Comparison of ENCODE assay signal across 20 cellular contexts in the genomic region with DNA sequence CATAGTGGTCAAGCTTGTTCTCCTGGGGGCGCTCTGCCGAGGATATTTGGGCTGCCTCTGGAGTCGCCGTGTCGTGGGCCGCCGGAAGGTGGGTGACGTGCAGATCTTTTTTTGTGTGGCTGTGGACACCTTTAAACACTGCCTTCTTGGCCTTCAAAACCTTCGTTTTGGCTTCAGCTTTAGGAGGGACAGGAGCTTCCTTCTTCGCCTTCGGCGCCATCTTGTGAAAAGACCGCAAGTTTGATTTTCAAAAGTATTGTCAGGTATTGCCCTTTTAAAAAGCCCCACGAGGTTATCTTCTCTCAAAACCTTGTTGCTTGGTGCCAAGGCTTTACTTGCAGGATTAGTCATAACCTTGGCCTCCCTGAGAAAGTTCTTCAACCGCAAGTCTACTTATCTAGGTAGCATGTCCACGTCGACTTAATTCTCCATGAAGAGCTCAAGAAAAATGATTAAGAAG. TPM values are rescaled to one million over a fixed set of nuclear protein-coding genes. Genes with fewer than 3 reads are reported as not detected.
DNase-seq lines count a peak whose midpoint lies in the region; ATAC-seq, FAIRE-seq and TF ChIP-seq lines count a peak whose summit lies in the region.
"Had no signal": no experiment of that assay in that cellular context is flagged by ENCODE, and none has a peak within 500 bp of the region (broad histone marks: within the 10 kb centered on the region; RNA-seq: fewer than 3 reads in every experiment).

No MANE protein-coding gene starts in this region.

- peak; percentile 98 for FAIRE-seq in RCC 7860 (lab: Jason Lieb, UNC)
- no peak for FAIRE-seq in H1 (lab: Jason Lieb, UNC)
- FAIRE-seq: GM19239 had no signal

- TF ChIP-seq CTCF in H1 (IDR thresholded peaks at IDR 0.05; ENCODE audit: control extremely low read depth in 1 of 3, insufficient read depth in 1 of 3, low read depth in 1 of 3, low read length in 3 of 3) = no peak

- WGBS in H1 (ENCODE audit: extremely low coverage in 1 of 2, insufficient coverage in 1 of 2, insufficient read length in 1 of 2, insufficient replicate concordance in 2 of 2, low coverage in 1 of 2, low lambda C conversion rate in 2 of 2, missing lambda C conversion rate in 1 of 2), 2 experiments = 90% methylated on average over 17 of the region's 17 CpGs; no CpG with 5 or more reads in 1 of the 2 experiments
- WGBS in mesendoderm (ENCODE audit: extremely low coverage, insufficient coverage, low lambda C conversion rate) = no CpG with 5 or more reads among the region's 17 CpGs

- no peak overlapping the region for H2BK120ac ChIP-seq in H1 (replicated peaks; ENCODE audit: low read depth, low read length)
- no peak overlapping the region for H2BK120ac ChIP-seq in mesendoderm (ENCODE audit: low read depth, low read length)

- H2BK15ac ChIP-seq in H1 (ENCODE audit: low read length) = no peak overlapping the region
- H2BK15ac ChIP-seq in mesendoderm (replicated peaks; ENCODE audit: low read depth) = no peak overlapping the region

- H2AK5ac ChIP-seq in H1 (ENCODE audit: low read depth, low read length) (no peak overlapping the region), mesendoderm (ENCODE audit: low read length) (no peak overlapping the region)

- H2BK5ac ChIP-seq in H1 (ENCODE audit: low read depth, low read length) (no peak overlapping the region), mesendoderm (ENCODE audit: low read length) (no peak overlapping the region)

- no peak for TF ChIP-seq POLR2A in H1 (IDR thresholded peaks at IDR 0.05; ENCODE audit: control extremely low read depth in 1 of 2, low read depth in 2 of 2, low read length in 2 of 2)

- H3K27ac ChIP-seq in H1 (ENCODE audit: low read depth, low read length) (no peak overlapping the region), mesendoderm (ENCODE audit: low read depth, low read length) (no peak overlapping the region)
- H3K27ac ChIP-seq: heart right ventricle, testis had no signal

- H4K5ac ChIP-seq in H1 (ENCODE audit: insufficient read length, low read depth, low read length) (no peak overlapping the region), mesendoderm (ENCODE audit: low read length) (no peak overlapping the region)

- H3K23ac ChIP-seq in H1 (ENCODE audit: insufficient read length) (no peak overlapping the region), mesendoderm (ENCODE audit: low read length) (no peak overlapping the region)

- POLR2A ChIA-PET in H1 (lab: Charles Lee; ENCODE audit: partially characterized antibody) = interaction anchor here (0.8 kb wide), 1 partner anchor 91 kb away, joined by 3 read pairs; no protein-coding TSS in a partner anchor

- no peak overlapping the region for H2BK20ac ChIP-seq in H1 (ENCODE audit: low read length)

- H3K4me2 ChIP-seq in H1 (ENCODE audit: insufficient read depth in 1 of 2, low read depth in 2 of 2, low read length in 2 of 2) = no peak overlapping the region
- H3K4me2 ChIP-seq in mesendoderm (ENCODE audit: low read length) = no peak overlapping the region

- no peak overlapping the region for H3K4me3 ChIP-seq in H1 (ENCODE audit: extremely low read depth in 1 of 4, insufficient read depth in 2 of 4, low read depth in 3 of 4, low read length in 4 of 4)
- H3K4me3 ChIP-seq in mesendoderm (ENCODE audit: low read length) = no peak overlapping the region
- H3K4me3 ChIP-seq: heart right ventricle had no signal

- no peak overlapping the region for H3K14ac ChIP-seq in H1 (ENCODE audit: insufficient read length)

- H3K4me1 ChIP-seq in H1 (replicated peaks in 1 of 4; ENCODE audit: control insufficient read depth in 3 of 4, insufficient read depth in 4 of 4, low read length in 3 of 4) = no peaks in the 10 kb centered on the region
- no peaks in the 10 kb centered on the region for H3K4me1 ChIP-seq in mesendoderm (ENCODE audit: control insufficient read depth, low read depth, low read length)
- H3K4me1 ChIP-seq: testis had no signal

- no peaks in the 10 kb centered on the region for H3K79me2 ChIP-seq in H1 (ENCODE audit: control insufficient read depth in 1 of 2, insufficient read depth in 2 of 2, low read length in 2 of 2)
- no peaks in the 10 kb centered on the region for H3K79me2 ChIP-seq in mesendoderm (ENCODE audit: control insufficient read depth, insufficient read depth, low read length)

- H3K56ac ChIP-seq in H1 (replicated peaks; ENCODE audit: insufficient read length, low read depth, low read length) (no peak overlapping the region), mesendoderm (ENCODE audit: low read length) (no peak overlapping the region)

- H2BK12ac ChIP-seq in H1 (ENCODE audit: low read depth, low read length) = no peak overlapping the region

- H3K9me3 ChIP-seq in H1 (ENCODE audit: insufficient read depth in 2 of 2, low read depth in 1 of 2, low read length in 1 of 2) = peaks cover 0 to 3% of the 10 kb centered on the region in 2 experiments; a peak in 1 of 4 replicates
- H3K9me3 ChIP-seq: testis had no signal

- H3K9ac ChIP-seq in H1 (replicated peaks in 1 of 4; ENCODE audit: extremely low read depth in 1 of 4, low read depth in 3 of 4, low read length in 3 of 4) = no peak overlapping the region
- no peak overlapping the region for H3K9ac ChIP-seq in mesendoderm (ENCODE audit: low read length)

- DNase-seq in RCC 7860 (ENCODE audit: low spot score) (peak; percentile 91), H1 (ENCODE audit: low read depth in 1 of 2, low spot score in 2 of 2) (no peak), mesendoderm (peak; percentile 47), AG20443 (ENCODE audit: low spot score) (no peak), DMS153 treated with DMSO at 0.1 percent for 48 hours (lab: John Stamatoyannopoulos, UW; ENCODE audit: unreplicated experiment) (no peak), NCI-H1436 (lab: John Stamatoyannopoulos, UW) (no peak)
- no peak for DNase-seq in central memory CD4-positive, alpha-beta T cell
- DNase-seq: activated effector memory CD4-positive, alpha-beta T cell treated with Interleukin-2 at 50 U/mL for 16 hours; AML-193; erythroblast; GF-D8; heart right ventricle; left cardiac atrium; NCI-H1092 treated with DMSO at 0.1 percent for 48 hours; SIG-M5; T-helper 17 cell; testis had no signal

- TF ChIP-seq RAD21 in H1 (IDR thresholded peaks at IDR 0.05 in 1 of 2, conservative IDR thresholded peaks at IDR 0.05 in 1 of 2; ENCODE audit: low read depth in 2 of 2, low read length in 2 of 2) = peak in 1 of 2 experiments; percentile 8; a peak in 1 of 4 replicates

- H3K18ac ChIP-seq in H1 (ENCODE audit: extremely low read depth, low read length) (no peak overlapping the region), mesendoderm (ENCODE audit: low read length) (no peak overlapping the region)

- no peak overlapping the region for H3K4ac ChIP-seq in H1 (replicated peaks; ENCODE audit: insufficient read length, low read depth, low read length)
- peak overlapping the region; percentile 42 for H3K4ac ChIP-seq in mesendoderm (ENCODE audit: low read depth, low read length)

- H4K91ac ChIP-seq in H1 (replicated peaks; ENCODE audit: insufficient read length, low read length) = no peak overlapping the region

- H3K79me1 ChIP-seq in H1 (ENCODE audit: low read depth, low read length) (no peaks in the 10 kb centered on the region), mesendoderm (ENCODE audit: low read length) (no peaks in the 10 kb centered on the region)

- CTCF ChIA-PET in H1 (lab: Charles Lee; ENCODE audit: partially characterized antibody) = interaction anchor here (0.5 to 1.6 kb wide), 11 partner anchors 10 to 553 kb away, joined by 3 to 5 read pairs (median 3); no protein-coding TSS in a partner anchor

- ATAC-seq in GM18868 (IDR thresholded peaks at IDR 0.05; ENCODE audit: unreplicated experiment) = peak; percentile 83
- ATAC-seq: activated CD4-positive, CD25-positive, alpha-beta regulatory T cell treated with anti-CD3 and anti-CD28 coated beads, Interleukin-2, amount 50 U/mL, for 24 hours; heart right ventricle; T-helper 17 cell had no signal

- no peak for TF ChIP-seq EP300 in H1 (IDR thresholded peaks at IDR 0.05; ENCODE audit: borderline replicate concordance in 1 of 2, low read depth in 2 of 2, low read length in 2 of 2)

- H4K20me1 ChIP-seq in H1 (replicated peaks in 1 of 2; ENCODE audit: control insufficient read depth in 1 of 2, insufficient read depth in 2 of 2, low read length in 2 of 2) = no peaks in the 10 kb centered on the region

- no peak overlapping the region for H4K8ac ChIP-seq in H1 (ENCODE audit: extremely low read depth, insufficient read depth, low read length)
- no peak overlapping the region for H4K8ac ChIP-seq in mesendoderm (ENCODE audit: low read depth, low read length)

- no peaks in the 10 kb centered on the region for H3K36me3 ChIP-seq in H1 (ENCODE audit: control insufficient read depth in 2 of 4, insufficient read depth in 4 of 4, low read length in 3 of 4)
- H3K36me3 ChIP-seq in mesendoderm (ENCODE audit: control insufficient read depth, insufficient read depth, low read length) = no peaks in the 10 kb centered on the region

- H3K27me3 ChIP-seq in H1 (replicated peaks in 1 of 4; ENCODE audit: control insufficient read depth in 3 of 4, extremely low read depth in 1 of 4, insufficient read depth in 3 of 4, low read length in 3 of 4) (no peaks in the 10 kb centered on the region), mesendoderm (ENCODE audit: insufficient read depth, low read length, poor library complexity) (no peaks in the 10 kb centered on the region)
- H3K27me3 ChIP-seq: heart right ventricle, testis had no signal

- peak overlapping the region; percentile 51; the same call in 1 of the 2 replicates for H2AFZ ChIP-seq in H1 (ENCODE audit: low read length)

- H3K23me2 ChIP-seq in H1 (ENCODE audit: low read depth, low read length) = no peaks in the 10 kb centered on the region

RNA-seq across cellular contexts. Expression of gene LAMA3, which starts 20.8 kb away (rescaled TPM):
- 3.3 and 5.0 TPM in 2 replicates for total RNA-seq in H1 (2021; fragmentation: NEBNext Ultra II Directional; extraction: Animal tissue kit (Norgen Biotek cat#: 25700))
- polyA plus RNA-seq in H1 (2011; rRNA removed) = 0.58 and 0.76 TPM in 2 replicates
- polyA plus RNA-seq in H1 (2011; cell fraction: cytosol; rRNA removed) = 0.69 TPM
- 3.6 TPM for polyA plus RNA-seq in H1 (2011; cell fraction: nucleus; rRNA removed)
- polyA plus RNA-seq in H1 (2012, experiment 1 of 2) = 0.71 to 1.3 TPM (median 1.1 TPM) in 4 replicates
- 0.21 TPM for polyA plus RNA-seq in H1 (2012, experiment 2 of 2)
- 1.7 TPM for polyA plus RNA-seq in H1 (2013, experiment 1 of 2)
- 1.6 TPM for polyA plus RNA-seq in H1 (2013, experiment 2 of 2)
- polyA minus RNA-seq in H1 (2011; rRNA and poly(A)+ RNA removed) = 1.0 and 2.9 TPM in 2 replicates
- 1.3 TPM for polyA minus RNA-seq in H1 (2011; cell fraction: cytosol; rRNA and poly(A)+ RNA removed)
- polyA minus RNA-seq in H1 (2011; cell fraction: nucleus; rRNA and poly(A)+ RNA removed) = 2.5 TPM
- polyA plus RNA-seq in mesendoderm (2013, experiment 1 of 2) = 0.70 TPM
- polyA plus RNA-seq in mesendoderm (2013, experiment 2 of 2) = 0.76 TPM

RNA-seq across cellular contexts. Expression of gene ANKRD29, which starts 47.4 kb away (rescaled TPM):
- 6.3 and 7.3 TPM in 2 replicates for total RNA-seq in H1 (2021; fragmentation: NEBNext Ultra II Directional; extraction: Animal tissue kit (Norgen Biotek cat#: 25700))
- 2.2 and 3.0 TPM in 2 replicates for polyA plus RNA-seq in H1 (2011; rRNA removed)
- polyA plus RNA-seq in H1 (2011; cell fraction: cytosol; rRNA removed) = 4.0 TPM
- 5.4 TPM for polyA plus RNA-seq in H1 (2011; cell fraction: nucleus; rRNA removed)
- 4.6 to 6.9 TPM (median 6.2 TPM) in 4 replicates for polyA plus RNA-seq in H1 (2012, experiment 1 of 2)
- polyA plus RNA-seq in H1 (2012, experiment 2 of 2) = 5.4 TPM
- polyA plus RNA-seq in H1 (2013, experiment 1 of 2) = 11.0 TPM
- 10.2 TPM for polyA plus RNA-seq in H1 (2013, experiment 2 of 2)
- 4.3 TPM in 2 replicates for polyA minus RNA-seq in H1 (2011; rRNA and poly(A)+ RNA removed)
- polyA minus RNA-seq in H1 (2011; cell fraction: cytosol; rRNA and poly(A)+ RNA removed) = 3.4 TPM
- 6.8 TPM for polyA minus RNA-seq in H1 (2011; cell fraction: nucleus; rRNA and poly(A)+ RNA removed)
- 1.3 TPM for polyA plus RNA-seq in mesendoderm (2013, experiment 1 of 2)
- 1.5 TPM for polyA plus RNA-seq in mesendoderm (2013, experiment 2 of 2)

Comparison
In these comparisons a context has a peak if more than half of its experiments do, and no peak if none do; other contexts are left out.
1. DNase-seq: peak in RCC 7860 (single experiment) and mesendoderm (single experiment); none in H1 (0 of 2), AG20443 (single experiment), DMS153 treated with DMSO at 0.1 percent for 48 hours (single experiment), NCI-H1436 (single experiment) and central memory CD4-positive, alpha-beta T cell (single experiment).